ENCODE assay signal across 21 cellular contexts in genomic region chr9:7226007-7226670, GRCh38.
"Had no signal": no experiment of that assay in that cellular context is flagged by ENCODE, and none has a peak within 500 bp of the region (broad histone marks: within the 10 kb centered on the region; RNA-seq: fewer than 3 reads in every experiment).

No MANE protein-coding gene starts in this region.

- H3K9me3 Mint-ChIP-seq: dendritic cell treated with granulocyte-macrophage colony-stimulating factor and Interleukin-4, amounts not matched to agents 40 ng/mL and 50 ng/mL, for 4 days; effector memory CD8-positive, alpha-beta T cell had no signal

- H3K9me3 ChIP-seq: prostate gland, right lobe of liver, thoracic aorta, transverse colon had no signal

- H3K36me3 ChIP-seq: left ventricle myocardium inferior, prostate gland, right lobe of liver, stomach, thoracic aorta, transverse colon had no signal

- H3K4me1 Mint-ChIP-seq: stimulated activated memory B cell treated with anti-CD40 and anti-IgM and Interleukin-4, amounts not matched to agents 10 μg/mL and 1 μg/mL and 100 μg/mL, for 72 hours had no signal

- DNase-seq: effector memory CD8-positive, alpha-beta T cell; foreskin keratinocyte; head of caudate nucleus; kidney; left cardiac atrium; left ventricle myocardium inferior; mesenchymal stem cell; midbrain; retina; right lobe of liver; stimulated activated CD4-positive, alpha-beta T cell treated with anti-CD3 and anti-CD28 coated beads, Interleukin-4, amount 100 ng/mL, for 1 hour; stomach; substantia nigra; transverse colon had no signal

- H3K27ac ChIP-seq: foreskin keratinocyte, hepatocyte, left ventricle myocardium inferior, parathyroid adenoma, prostate gland, right lobe of liver, stomach, thoracic aorta, transverse colon had no signal

- ATAC-seq: effector memory CD8-positive, alpha-beta T cell; foreskin keratinocyte; left cardiac atrium; right lobe of liver; stimulated activated memory B cell treated with anti-CD40 and anti-IgM and Interleukin-4, amounts not matched to agents 10 μg/mL and 1 μg/mL and 100 μg/mL, for 72 hours had no signal

- H3K36me3 Mint-ChIP-seq: stimulated activated memory B cell treated with anti-CD40 and anti-IgM and Interleukin-4, amounts not matched to agents 10 μg/mL and 1 μg/mL and 100 μg/mL, for 72 hours had no signal

- H3K4me3 Mint-ChIP-seq: dendritic cell treated with granulocyte-macrophage colony-stimulating factor and Interleukin-4, amounts not matched to agents 40 ng/mL and 50 ng/mL, for 4 days; effector memory CD8-positive, alpha-beta T cell; nephron; stimulated activated memory B cell treated with anti-CD40 and anti-IgM and Interleukin-4, amounts not matched to agents 10 μg/mL and 1 μg/mL and 100 μg/mL, for 72 hours had no signal

- H3K27ac Mint-ChIP-seq: dendritic cell treated with granulocyte-macrophage colony-stimulating factor and Interleukin-4, amounts not matched to agents 40 ng/mL and 50 ng/mL, for 4 days; effector memory CD8-positive, alpha-beta T cell; nephron; stimulated activated memory B cell treated with anti-CD40 and anti-IgM and Interleukin-4, amounts not matched to agents 10 μg/mL and 1 μg/mL and 100 μg/mL, for 72 hours had no signal
